Comparison of ENCODE assay signal across 11 cellular contexts in the genomic region with DNA sequence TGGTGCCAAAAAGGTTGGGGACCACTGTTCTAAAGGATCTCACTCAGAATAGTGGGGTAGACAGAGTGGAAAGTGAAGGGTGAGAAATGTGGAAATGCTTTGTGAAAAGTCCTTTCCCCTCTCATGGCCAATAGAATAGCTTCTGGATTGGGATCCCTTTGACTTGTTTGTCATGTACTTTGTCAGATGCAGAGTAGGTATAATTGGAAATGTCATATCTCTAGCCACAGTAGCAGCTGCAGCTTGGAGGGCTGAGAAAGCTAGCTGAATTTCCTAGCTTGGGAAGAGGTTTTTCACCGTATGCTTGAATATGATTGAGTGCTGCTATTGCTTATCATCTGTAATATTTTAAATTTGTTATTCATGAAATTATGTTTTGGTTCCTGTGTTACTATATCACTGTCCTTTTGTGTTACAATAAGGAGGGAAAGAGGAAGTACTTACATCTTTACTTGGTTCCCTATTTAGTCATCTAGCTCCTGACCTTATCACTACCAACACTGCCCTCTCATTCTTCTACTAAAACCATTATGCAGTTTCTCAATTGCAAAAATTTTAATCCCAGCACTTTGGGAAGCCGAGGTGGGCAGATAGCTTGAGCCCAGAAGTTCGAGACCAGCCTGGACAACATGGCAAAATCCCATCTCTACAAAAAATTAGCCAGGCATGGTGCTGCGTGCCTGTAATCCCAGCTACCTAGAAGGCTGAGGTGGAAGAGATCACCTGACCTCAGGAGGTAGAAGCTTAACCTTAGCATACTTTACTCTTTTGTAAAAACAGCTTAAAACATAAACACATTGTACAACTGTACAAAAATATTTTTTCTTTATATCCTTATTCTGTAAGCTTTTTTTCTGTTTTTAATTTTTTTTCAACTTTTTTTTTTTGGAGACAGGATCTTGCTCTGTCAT. TPM values are rescaled to one million over a fixed set of nuclear protein-coding genes. Genes with fewer than 3 reads are reported as not detected.
DNase-seq lines count a peak whose midpoint lies in the region; ATAC-seq and TF ChIP-seq lines count a peak whose summit lies in the region.
"Had no signal": no experiment of that assay in that cellular context is flagged by ENCODE, and none has a peak within 500 bp of the region (broad histone marks: within the 10 kb centered on the region; RNA-seq: fewer than 3 reads in every experiment).

No MANE protein-coding gene starts in this region.

- H3K9ac ChIP-seq in endodermal cell (ENCODE audit: extremely low read depth, low read length, poor library complexity, severe bottlenecking): no peak overlapping the region

- peak; percentile 50 for DNase-seq in germinal center (ENCODE audit: low spot score)
- DNase-seq in DMS79 (lab: John Stamatoyannopoulos, UW): no peak
- DNase-seq in activated T-helper 2 cell treated with anti-CD3 and anti-CD28 coated beads, Interferon-gamma antibody, Interleukin-2, Interleukin-4, amounts not matched to agents 10 μg/mL and 5 μg/mL and 100 μg/mL, durations not matched to agents 14 hours and 24 hours and 36 hours (ENCODE audit: low spot score): no peak
- no peak for DNase-seq in coronary artery (ENCODE audit: low spot score)
- DNase-seq in endodermal cell: no peak
- DNase-seq: activated naive CD8-positive, alpha-beta T cell treated with anti-CD3 and anti-CD28 coated beads, Interleukin-2, amount 10 ng/mL, durations not matched to agents 7 days and 5 days; upper lobe of left lung had no signal

- H3K4me3 ChIP-seq in coronary artery: no peak overlapping the region
- no peak overlapping the region for H3K4me3 ChIP-seq in endodermal cell (ENCODE audit: low read length)
- H3K4me3 ChIP-seq: lung, upper lobe of left lung had no signal

- ATAC-seq in GM18519 (IDR thresholded peaks at IDR 0.05; ENCODE audit: low FRiP score, unreplicated experiment): peak; percentile 73
- ATAC-seq in GM21825 (IDR thresholded peaks at IDR 0.05; ENCODE audit: unreplicated experiment): peak; percentile 79

- peak overlapping the region in 1 of 4 donors; percentile 23 for H3K4me3 Mint-ChIP-seq in IgD-negative memory B cell
- no peak overlapping the region for H3K4me3 Mint-ChIP-seq in activated T-helper 2 cell treated with anti-CD3 and anti-CD28 coated beads, Interferon-gamma antibody, Interleukin-2, Interleukin-4, amounts not matched to agents 10 μg/mL and 5 μg/mL and 100 μg/mL, durations not matched to agents 14 hours and 24 hours and 36 hours (ENCODE audit: low read depth)
- H3K4me3 Mint-ChIP-seq in endodermal cell: no peak overlapping the region
- H3K4me3 Mint-ChIP-seq: activated naive CD8-positive, alpha-beta T cell treated with anti-CD3 and anti-CD28 coated beads, Interleukin-2, amount 10 ng/mL, durations not matched to agents 7 days and 5 days had no signal

- intact Hi-C loops in activated T-helper 2 cell treated with anti-CD3 and anti-CD28 coated beads, Interferon-gamma antibody, Interleukin-2, Interleukin-4, amounts not matched to agents 10 μg/mL and 5 μg/mL and 100 μg/mL, durations not matched to agents 14 hours and 24 hours and 36 hours (cut with micrococcal nuclease): no loop called here

- peak overlapping the region in 2 of 3 donors; percentile 67 to 91 for H3K27ac Mint-ChIP-seq in IgD-negative memory B cell
- no peak overlapping the region for H3K27ac Mint-ChIP-seq in activated T-helper 2 cell treated with anti-CD3 and anti-CD28 coated beads, Interferon-gamma antibody, Interleukin-2, Interleukin-4, amounts not matched to agents 10 μg/mL and 5 μg/mL and 100 μg/mL, durations not matched to agents 14 hours and 24 hours and 36 hours
- no peak overlapping the region for H3K27ac Mint-ChIP-seq in endodermal cell
- H3K27ac Mint-ChIP-seq: activated naive CD8-positive, alpha-beta T cell treated with anti-CD3 and anti-CD28 coated beads, Interleukin-2, amount 10 ng/mL, durations not matched to agents 7 days and 5 days had no signal

- H3K9me3 Mint-ChIP-seq in IgD-negative memory B cell (no peaks in the 10 kb centered on the region), endodermal cell (peaks cover 27% of the 10 kb centered on the region)
- H3K9me3 Mint-ChIP-seq in activated T-helper 2 cell treated with anti-CD3 and anti-CD28 coated beads, Interferon-gamma antibody, Interleukin-2, Interleukin-4, amounts not matched to agents 10 μg/mL and 5 μg/mL and 100 μg/mL, durations not matched to agents 14 hours and 24 hours and 36 hours: peaks cover 9% of the 10 kb centered on the region

- H3K27ac ChIP-seq in coronary artery: no peak overlapping the region
- no peak overlapping the region for H3K27ac ChIP-seq in endodermal cell (ENCODE audit: low read depth, low read length)
- H3K27ac ChIP-seq: upper lobe of left lung had no signal

- H3K36me3 Mint-ChIP-seq in IgD-negative memory B cell: peaks cover 14% of the 10 kb centered on the region
- H3K36me3 Mint-ChIP-seq in activated T-helper 2 cell treated with anti-CD3 and anti-CD28 coated beads, Interferon-gamma antibody, Interleukin-2, Interleukin-4, amounts not matched to agents 10 μg/mL and 5 μg/mL and 100 μg/mL, durations not matched to agents 14 hours and 24 hours and 36 hours (ENCODE audit: low read depth): peaks cover 65% of the 10 kb centered on the region
- peaks cover 79% of the 10 kb centered on the region for H3K36me3 Mint-ChIP-seq in endodermal cell (ENCODE audit: low read depth)

- WGBS in endodermal cell (ENCODE audit: insufficient coverage in 1 of 2, insufficient read length in 1 of 2), 2 experiments: 93% methylated on average over 3 to 4 of the region's 4 CpGs

- peaks cover 48% of the 10 kb centered on the region for H3K9me3 ChIP-seq in endodermal cell (ENCODE audit: control insufficient read depth, low read length)
- H3K9me3 ChIP-seq: upper lobe of left lung had no signal

- H3K4me1 Mint-ChIP-seq in IgD-negative memory B cell (peaks cover 9 to 11% (median 10%) of the 10 kb centered on the region in 3 donors), endodermal cell (no peaks in the 10 kb centered on the region)
- peaks cover 5% of the 10 kb centered on the region for H3K4me1 Mint-ChIP-seq in activated T-helper 2 cell treated with anti-CD3 and anti-CD28 coated beads, Interferon-gamma antibody, Interleukin-2, Interleukin-4, amounts not matched to agents 10 μg/mL and 5 μg/mL and 100 μg/mL, durations not matched to agents 14 hours and 24 hours and 36 hours (ENCODE audit: low read depth)

- no peaks in the 10 kb centered on the region for H3K27me3 ChIP-seq in endodermal cell (ENCODE audit: control insufficient read depth, insufficient read depth, low read length, poor library complexity, severe bottlenecking)
- H3K27me3 ChIP-seq: upper lobe of left lung had no signal

- H3K4me1 ChIP-seq in endodermal cell (ENCODE audit: control insufficient read depth, insufficient read depth, low read length): no peaks in the 10 kb centered on the region
- H3K4me1 ChIP-seq: upper lobe of left lung had no signal

- peaks cover 84% of the 10 kb centered on the region for H3K36me3 ChIP-seq in endodermal cell (ENCODE audit: control insufficient read depth, insufficient read depth, low read length)

- TF ChIP-seq CTCF in coronary artery (IDR thresholded peaks at IDR 0.05): no peak
- no peak for TF ChIP-seq CTCF in endodermal cell (conservative IDR thresholded peaks at IDR 0.05)

- H3K27me3 Mint-ChIP-seq in IgD-negative memory B cell: no peaks in the 10 kb centered on the region
- no peaks in the 10 kb centered on the region for H3K27me3 Mint-ChIP-seq in activated T-helper 2 cell treated with anti-CD3 and anti-CD28 coated beads, Interferon-gamma antibody, Interleukin-2, Interleukin-4, amounts not matched to agents 10 μg/mL and 5 μg/mL and 100 μg/mL, durations not matched to agents 14 hours and 24 hours and 36 hours (ENCODE audit: low read depth)
- H3K27me3 Mint-ChIP-seq in endodermal cell (ENCODE audit: insufficient read depth): no peaks in the 10 kb centered on the region
- H3K27me3 Mint-ChIP-seq: activated naive CD8-positive, alpha-beta T cell treated with anti-CD3 and anti-CD28 coated beads, Interleukin-2, amount 10 ng/mL, durations not matched to agents 7 days and 5 days had no signal

RNA-seq across cellular contexts. Expression of a gene that starts 12.4 kb away (rescaled TPM):
- polyA plus RNA-seq in IgD-negative memory B cell: 25.9 TPM
- total RNA-seq in activated T-helper 2 cell treated with anti-CD3 and anti-CD28 coated beads, Interferon-gamma antibody, Interleukin-2, Interleukin-4, amounts not matched to agents 10 μg/mL and 5 μg/mL and 100 μg/mL, durations not matched to agents 14 hours and 24 hours and 36 hours: 59.6 and 64.1 TPM in 2 replicates
- 10 to 100 TPM; 49.6 to 64.7 TPM for total RNA-seq in endodermal cell
- polyA plus RNA-seq in endodermal cell (2013, experiment 1 of 2): 30.5 TPM
- 34.4 TPM for polyA plus RNA-seq in endodermal cell (2013, experiment 2 of 2)

Comparison
In these comparisons a context has a peak if more than half of its experiments do, and no peak if none do; other contexts are left out.
1. H3K27ac Mint-ChIP-seq: peak in IgD-negative memory B cell (2 of 3); none in activated T-helper 2 cell treated with anti-CD3 and anti-CD28 coated beads, Interferon-gamma antibody, Interleukin-2, Interleukin-4, amounts not matched to agents 10 μg/mL and 5 μg/mL and 100 μg/mL, durations not matched to agents 14 hours and 24 hours and 36 hours (single experiment) and endodermal cell (single experiment).